21 cellular contexts compared by ENCODE assay signal in the genomic region with DNA sequence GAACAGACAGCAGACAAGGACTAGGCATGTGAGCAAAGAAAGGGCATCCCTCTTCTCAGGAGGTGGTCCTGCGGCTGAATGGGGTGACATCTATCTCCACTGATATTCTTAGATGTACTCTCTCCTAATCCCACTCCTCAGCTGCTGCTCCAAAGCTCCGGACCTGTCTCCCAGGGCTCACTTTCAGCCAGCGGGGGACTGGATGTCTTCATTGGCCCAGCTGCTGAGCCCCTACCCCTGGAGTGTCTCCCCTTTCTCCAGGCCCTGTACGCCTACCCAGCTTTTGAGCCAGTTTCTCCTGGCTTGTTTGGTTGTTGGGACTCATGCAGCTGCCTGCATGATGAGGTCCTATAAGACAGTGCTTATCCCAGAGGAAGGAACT. TPM values are rescaled to one million over a fixed set of nuclear protein-coding genes. Genes with fewer than 3 reads are reported as not detected.
A peak's percentile ranks its signal among the peaks of the same experiment; 100 is the strongest.
DNase-seq lines count a peak whose midpoint lies in the region; ATAC-seq and TF ChIP-seq lines count a peak whose summit lies in the region.
"Had no signal": no experiment of that assay in that cellular context is flagged by ENCODE, and none has a peak within 500 bp of the region (broad histone marks: within the 10 kb centered on the region; RNA-seq: fewer than 3 reads in every experiment).

No MANE protein-coding gene starts in this region.

- peaks cover 9% of the 10 kb centered on the region for H3K4me1 Mint-ChIP-seq in MCF 10A (ENCODE audit: insufficient read depth, unreplicated experiment)

- H3K4me1 ChIP-seq in breast epithelium (peaks cover 0 to 9% of the 10 kb centered on the region in 2 donors), body of pancreas (peaks cover 14% of the 10 kb centered on the region)

- peak overlapping the region; percentile 19 to 68 for H3K27ac ChIP-seq in breast epithelium
- no peak overlapping the region for H3K27ac ChIP-seq in body of pancreas
- H3K27ac ChIP-seq: upper lobe of right lung had no signal

- no peaks in the 10 kb centered on the region for H3K27me3 Mint-ChIP-seq in MCF 10A (ENCODE audit: insufficient read depth, unreplicated experiment)
- H3K27me3 Mint-ChIP-seq: activated naive CD8-positive, alpha-beta T cell treated with anti-CD3 and anti-CD28 coated beads, Interleukin-2, amount 10 ng/mL, durations not matched to agents 7 days and 5 days had no signal

- no peaks in the 10 kb centered on the region for H3K36me3 ChIP-seq in breast epithelium
- no peaks in the 10 kb centered on the region for H3K36me3 ChIP-seq in body of pancreas (replicated peaks in 1 of 2; ENCODE audit: insufficient read depth in 1 of 2, low read depth in 2 of 2)
- H3K36me3 ChIP-seq: upper lobe of right lung had no signal

- ATAC-seq in left lobe of liver (no peak), sciatic nerve (no peak), body of pancreas (no peak)
- ATAC-seq: Right ventricle myocardium inferior, SK-N-SH treated with all-trans-retinoic acid at 6 μM for 48 hours, upper lobe of right lung had no signal

- POLR2A ChIA-PET in MCF 10A (lab: Yijun Ruan, JAX), result interaction anchor here (0.8 kb wide), 1 partner anchor 9 kb away, joined by 3 read pairs; no protein-coding TSS in a partner anchor

- H3K27me3 ChIP-seq in breast epithelium (no peaks in the 10 kb centered on the region), body of pancreas (no peaks in the 10 kb centered on the region)
- H3K27me3 ChIP-seq: upper lobe of right lung had no signal

- WGBS in body of pancreas, 2 donors, result 93 to 95% methylated on average over 4 of the region's 4 CpGs

- TF ChIP-seq POLR2A in breast epithelium (IDR thresholded peaks at IDR 0.05), result no peak
- no peak for TF ChIP-seq POLR2A in body of pancreas (IDR thresholded peaks at IDR 0.05)

- H3K36me3 Mint-ChIP-seq in MCF 10A (ENCODE audit: insufficient read depth, unreplicated experiment), result no peaks in the 10 kb centered on the region
- H3K36me3 Mint-ChIP-seq: activated naive CD8-positive, alpha-beta T cell treated with anti-CD3 and anti-CD28 coated beads, Interleukin-2, amount 10 ng/mL, durations not matched to agents 7 days and 5 days had no signal

- no peak overlapping the region for H3K4me3 Mint-ChIP-seq in MCF 10A (ENCODE audit: unreplicated experiment)
- H3K4me3 Mint-ChIP-seq: activated CD8-positive, alpha-beta T cell treated with anti-CD3 and anti-CD28 coated beads, Interleukin-2, amount 10 ng/mL, durations not matched to agents 7 days and 5 days; activated naive CD8-positive, alpha-beta T cell treated with anti-CD3 and anti-CD28 coated beads, Interleukin-2, amount 10 ng/mL, durations not matched to agents 7 days and 5 days had no signal

- no peaks in the 10 kb centered on the region for H3K9me3 ChIP-seq in breast epithelium
- no peaks in the 10 kb centered on the region for H3K9me3 ChIP-seq in body of pancreas
- H3K9me3 ChIP-seq: upper lobe of right lung had no signal

- H3K4me3 ChIP-seq in breast epithelium, result no peak overlapping the region
- no peak overlapping the region for H3K4me3 ChIP-seq in body of pancreas
- H3K4me3 ChIP-seq: lung, upper lobe of right lung had no signal

- H3K27ac Mint-ChIP-seq in MCF 10A (ENCODE audit: low read depth, unreplicated experiment), result no peak overlapping the region
- H3K27ac Mint-ChIP-seq: activated CD8-positive, alpha-beta T cell treated with anti-CD3 and anti-CD28 coated beads, Interleukin-2, amount 10 ng/mL, durations not matched to agents 7 days and 5 days; activated naive CD8-positive, alpha-beta T cell treated with anti-CD3 and anti-CD28 coated beads, Interleukin-2, amount 10 ng/mL, durations not matched to agents 7 days and 5 days had no signal

- no peak for DNase-seq in breast epithelium (ENCODE audit: low spot score in 2 of 2)
- no peak for DNase-seq in MCF 10A (ENCODE audit: unreplicated experiment)
- DNase-seq in left lobe of liver (ENCODE audit: low spot score), result peak; percentile 41
- DNase-seq in sciatic nerve (ENCODE audit: low spot score), result peak; percentile 30
- DNase-seq in NCI-H1105 treated with DMSO at 0.1 percent for 48 hours (lab: John Stamatoyannopoulos, UW), result no peak
- DNase-seq in NOMO-1 treated with DMSO at 0.1 percent for 48 hours (lab: John Stamatoyannopoulos, UW; ENCODE audit: unreplicated experiment), result no peak
- no peak for DNase-seq in GM03348 (ENCODE audit: low spot score)
- no peak for DNase-seq in body of pancreas
- DNase-seq: 8988T; activated CD8-positive, alpha-beta T cell treated with anti-CD3 and anti-CD28 coated beads, Interleukin-2, amount 10 ng/mL, durations not matched to agents 7 days and 5 days; activated gamma-delta T cell; activated naive CD8-positive, alpha-beta T cell treated with anti-CD3 and anti-CD28 coated beads, Interleukin-2, amount 10 ng/mL, durations not matched to agents 7 days and 5 days; cerebellar nuclear complex; kidney; NCI-H146; NCI-H446 treated with DMSO at 0.1 percent for 48 hours; T-helper 2 cell; upper lobe of right lung had no signal

- CTCF ChIA-PET in MCF 10A (lab: Yijun Ruan, JAX), result no interaction called here

- intact Hi-C loops in breast epithelium (cut with DNase I; ENCODE audit: low total_unique reads), result no loop called here
- intact Hi-C loops in MCF 10A (cut with micrococcal nuclease), result no loop called here
- intact Hi-C loops in sciatic nerve (cut with DNase I), result no loop called here
- intact Hi-C loops in body of pancreas (cut with DNase I), result no loop called here

- BruUV-seq in MCF 10A (replicated peaks; lab: Mats Ljungman, UMichigan), result no TSS peak

- TF ChIP-seq CTCF in breast epithelium (IDR thresholded peaks at IDR 0.05) (no peak), MCF 10A (IDR thresholded peaks at IDR 0.05; ENCODE audit: unreplicated experiment) (no peak), body of pancreas (IDR thresholded peaks at IDR 0.05) (no peak)

- H3K9me3 Mint-ChIP-seq in MCF 10A (ENCODE audit: unreplicated experiment), result no peaks in the 10 kb centered on the region
- H3K9me3 Mint-ChIP-seq: activated naive CD8-positive, alpha-beta T cell treated with anti-CD3 and anti-CD28 coated beads, Interleukin-2, amount 10 ng/mL, durations not matched to agents 7 days and 5 days had no signal

RNA-seq across cellular contexts. Expression of a gene that starts 28.8 kb away (rescaled TPM):
- total RNA-seq in breast epithelium (10 to 100 TPM; 28.2 to 54.7 (median 54.4) TPM), MCF 10A (2022) (6.3 and 11.7 TPM in 2 replicates), left lobe of liver (12.5 TPM), sciatic nerve (61.2 TPM), body of pancreas (10 to 100 TPM; 26.7 to 60.7 TPM)

Comparison
In these comparisons a context has a peak if more than half of its experiments do, and no peak if none do; other contexts are left out.
1. DNase-seq: peak in left lobe of liver (single experiment) and sciatic nerve (single experiment); none in breast epithelium (0 of 2), MCF 10A (single experiment), NCI-H1105 treated with DMSO at 0.1 percent for 48 hours (single experiment), NOMO-1 treated with DMSO at 0.1 percent for 48 hours (single experiment), GM03348 (single experiment) and body of pancreas (0 of 4).
2. H3K27ac ChIP-seq: peak in breast epithelium (2 of 2); none in body of pancreas (0 of 4).